In the genomic region with DNA sequence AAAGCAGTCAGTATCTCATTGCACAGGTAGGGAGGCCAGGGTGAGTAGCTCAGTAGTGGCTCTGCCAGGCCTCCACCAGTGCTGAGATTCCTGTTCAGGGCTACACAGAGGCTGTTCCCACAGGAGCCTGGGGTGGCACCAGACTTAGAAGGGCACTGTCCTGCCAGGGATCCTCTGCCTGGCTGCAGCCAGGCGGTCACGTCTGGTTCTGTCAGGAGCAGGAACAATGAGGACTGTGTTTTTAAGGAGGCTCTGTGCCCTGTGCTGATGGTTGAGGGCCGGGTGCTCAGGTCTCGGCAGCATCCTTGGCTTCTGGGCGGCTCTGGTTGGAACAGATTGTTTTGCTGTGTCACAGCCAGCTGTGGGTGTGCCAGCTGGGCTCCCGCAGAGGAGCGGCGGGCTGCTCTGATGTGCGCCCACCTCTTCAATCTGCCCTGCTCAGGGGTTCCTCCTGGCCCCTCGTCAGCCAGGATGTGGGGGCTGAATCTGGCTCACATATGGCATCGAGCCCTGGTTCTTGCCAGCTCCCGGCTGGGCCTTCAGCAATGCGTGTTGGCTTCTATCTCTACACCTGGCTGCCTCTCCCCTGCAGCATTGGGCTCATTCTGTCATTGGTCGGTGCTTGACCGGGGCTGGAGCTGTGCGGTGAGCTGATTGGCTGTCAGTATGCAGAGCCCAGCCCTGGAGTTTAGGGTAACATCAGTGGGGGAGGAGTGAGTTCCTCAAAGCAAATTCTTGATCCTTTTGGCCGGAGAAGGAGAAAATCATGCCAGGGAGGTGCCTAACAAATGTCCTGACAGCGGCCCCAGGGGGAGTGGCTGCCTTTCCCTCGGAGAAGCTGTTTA, we compare ENCODE assay signal across 2 cellular contexts.
TF ChIP-seq lines count a peak whose summit lies in the region.

No MANE protein-coding gene starts in this region.

TF ChIP-seq in Ishikawa, 13 proteins besides CTCF, POLR2A, EP300 and RAD21 (continued from another document):
- TF ChIP-seq NFIC (IDR thresholded peaks at IDR 0.05) (peak; percentile 54; the same call in 1 of the 2 replicates), EGR1 (IDR thresholded peaks at IDR 0.05) (no peak)

TF ChIP-seq in K562, 482 proteins besides CTCF, POLR2A, EP300 and RAD21 (continued from another document):
- TF ChIP-seq, protein P1, sequence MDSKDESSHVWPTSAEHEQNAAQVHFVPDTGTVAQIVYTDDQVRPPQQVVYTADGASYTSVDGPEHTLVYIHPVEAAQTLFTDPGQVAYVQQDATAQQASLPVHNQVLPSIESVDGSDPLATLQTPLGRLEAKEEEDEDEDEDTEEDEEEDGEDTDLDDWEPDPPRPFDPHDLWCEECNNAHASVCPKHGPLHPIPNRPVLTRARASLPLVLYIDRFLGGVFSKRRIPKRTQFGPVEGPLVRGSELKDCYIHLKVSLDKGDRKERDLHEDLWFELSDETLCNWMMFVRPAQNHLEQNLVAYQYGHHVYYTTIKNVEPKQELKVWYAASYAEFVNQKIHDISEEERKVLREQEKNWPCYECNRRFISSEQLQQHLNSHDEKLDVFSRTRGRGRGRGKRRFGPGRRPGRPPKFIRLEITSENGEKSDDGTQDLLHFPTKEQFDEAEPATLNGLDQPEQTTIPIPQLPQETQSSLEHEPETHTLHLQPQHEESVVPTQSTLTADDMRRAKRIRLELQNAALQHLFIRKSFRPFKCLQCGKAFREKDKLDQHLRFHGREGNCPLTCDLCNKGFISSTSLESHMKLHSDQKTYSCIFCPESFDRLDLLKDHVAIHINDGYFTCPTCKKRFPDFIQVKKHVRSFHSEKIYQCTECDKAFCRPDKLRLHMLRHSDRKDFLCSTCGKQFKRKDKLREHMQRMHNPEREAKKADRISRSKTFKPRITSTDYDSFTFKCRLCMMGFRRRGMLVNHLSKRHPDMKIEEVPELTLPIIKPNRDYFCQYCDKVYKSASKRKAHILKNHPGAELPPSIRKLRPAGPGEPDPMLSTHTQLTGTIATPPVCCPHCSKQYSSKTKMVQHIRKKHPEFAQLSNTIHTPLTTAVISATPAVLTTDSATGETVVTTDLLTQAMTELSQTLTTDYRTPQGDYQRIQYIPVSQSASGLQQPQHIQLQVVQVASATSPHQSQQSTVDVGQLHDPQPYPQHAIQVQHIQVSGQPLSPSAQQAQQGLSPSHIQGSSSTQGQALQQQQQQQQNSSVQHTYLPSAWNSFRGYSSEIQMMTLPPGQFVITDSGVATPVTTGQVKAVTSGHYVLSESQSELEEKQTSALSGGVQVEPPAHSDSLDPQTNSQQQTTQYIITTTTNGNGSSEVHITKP (IDR thresholded peaks at IDR 0.05; ENCODE audit: partially characterized antibody), result no peak
